ENCODE assay signal across 25 cellular contexts in the genomic region with DNA sequence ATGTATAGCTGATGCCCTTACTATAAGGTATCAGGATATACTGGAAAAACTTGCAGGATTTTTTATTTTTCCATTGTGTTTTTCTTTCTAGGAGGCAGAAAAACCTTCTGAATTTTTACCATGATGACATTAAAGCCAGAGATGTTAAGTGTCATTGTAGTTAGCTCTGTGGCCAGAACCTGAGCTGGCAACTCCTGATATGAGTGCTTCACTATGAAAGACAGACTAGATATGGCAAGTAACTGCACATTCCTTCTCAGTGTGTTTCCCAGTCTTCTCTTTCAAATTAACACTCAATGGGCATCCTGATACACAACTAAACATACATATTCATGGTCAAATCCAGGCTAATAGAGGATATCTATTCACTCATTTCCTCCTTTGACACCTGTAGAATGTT.
"Had no signal": no experiment of that assay in that cellular context is flagged by ENCODE, and none has a peak within 500 bp of the region (broad histone marks: within the 10 kb centered on the region; RNA-seq: fewer than 3 reads in every experiment).

No MANE protein-coding gene starts in this region.

- H3K27ac ChIP-seq: neural progenitor cell, neutrophil, ovary, right atrium auricular region, right lobe of liver, tibial nerve, uterus had no signal

- H3K4me1 ChIP-seq: neural progenitor cell, right atrium auricular region, right lobe of liver, tibial nerve, uterus had no signal

- DNase-seq: kidney glomerular epithelial cell; left cardiac atrium; mesendoderm; naive B cell; natural killer cell; nephron progenitor cell; occipital lobe; ovary; right lobe of liver; stimulated activated CD4-positive, alpha-beta T cell treated with anti-CD3 and anti-CD28 coated beads, Interleukin-1b, Interleukin-23, amount 100 ng/mL, for 48 hours; stimulated activated CD4-positive, alpha-beta T cell treated with anti-CD3 and anti-CD28 coated beads, Interleukin-2, amount 100 ng/mL, for 48 hours; stimulated activated CD4-positive, alpha-beta T cell treated with anti-CD3 and anti-CD28 coated beads, Interleukin-4, amount 100 ng/mL, for 4 hours; stimulated activated CD8-positive, alpha-beta memory T cell treated with anti-CD3 and anti-CD28 coated beads, Interleukin-4, amount 100 ng/mL, for 48 hours; stimulated activated naive CD4-positive, alpha-beta T cell treated with Interleukin-2 at 50 U/mL for 16 hours; stimulated activated naive CD8-positive, alpha-beta T cell treated with anti-CD3 and anti-CD28 coated beads, Interleukin-15, amount 100 ng/mL, for 72 hours; substantia nigra; uterus had no signal

- H3K4me3 ChIP-seq: lung, neural progenitor cell, ovary, right atrium auricular region, right lobe of liver, smooth muscle cell, tibial nerve, uterus had no signal

- H3K27me3 ChIP-seq: neural progenitor cell, neutrophil, ovary, right atrium auricular region, right lobe of liver, tibial nerve, uterus had no signal

- H3K4me2 ChIP-seq: neural progenitor cell, smooth muscle cell had no signal

- H3K9me3 ChIP-seq: neutrophil, ovary, right atrium auricular region, right lobe of liver, uterus had no signal

- ATAC-seq: left cardiac atrium; left lobe of liver; natural killer cell; right lobe of liver; stimulated activated memory B cell treated with anti-CD40 and anti-IgM and Interleukin-4, amounts not matched to agents 10 μg/mL and 1 μg/mL and 100 μg/mL, for 72 hours; stimulated activated naive CD8-positive, alpha-beta T cell treated with anti-CD3 and anti-CD28 coated beads, Interleukin-15, amount 100 ng/mL, for 72 hours had no signal

- H3K36me3 ChIP-seq: neutrophil, ovary, right atrium auricular region, right lobe of liver, tibial nerve, uterus had no signal

- H2AFZ ChIP-seq: neural progenitor cell had no signal

- H3K9ac ChIP-seq: neural progenitor cell had no signal
